1 cellular context compared by ENCODE assay signal in genomic region chr12:68223067-68223747, GRCh38.
TF ChIP-seq lines count a peak whose summit lies in the region.

No MANE protein-coding gene starts in this region.

TF ChIP-seq in neural cell, 6 proteins besides CTCF, POLR2A, EP300 and RAD21 (continued from another document):
- no peak for TF ChIP-seq REST (IDR thresholded peaks at IDR 0.05; ENCODE audit: borderline replicate concordance)
